16 cellular contexts compared by ENCODE assay signal in the genomic region with DNA sequence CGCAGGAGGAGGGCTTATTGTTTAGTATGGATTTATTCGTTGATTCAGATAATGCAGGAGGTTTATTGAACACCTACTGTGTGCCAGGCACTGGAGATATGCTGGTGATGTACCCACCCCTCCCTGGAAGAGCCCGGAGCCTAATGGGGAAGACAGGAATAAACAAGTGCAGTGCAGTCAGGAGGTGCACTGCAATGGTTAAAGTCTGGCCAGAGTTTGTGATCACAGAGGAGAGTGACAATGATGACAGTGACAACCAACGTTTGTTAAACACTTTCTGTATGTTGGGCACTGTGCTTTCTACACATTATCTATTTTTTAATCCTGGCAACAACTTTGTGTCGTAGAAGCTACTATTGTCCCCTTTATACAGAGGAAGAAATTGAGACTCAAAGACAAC.
A peak's percentile ranks its signal among the peaks of the same experiment; 100 is the strongest.
DNase-seq lines count a peak whose midpoint lies in the region; ATAC-seq and TF ChIP-seq lines count a peak whose summit lies in the region.
"Had no signal": no experiment of that assay in that cellular context is flagged by ENCODE, and none has a peak within 500 bp of the region (broad histone marks: within the 10 kb centered on the region; RNA-seq: fewer than 3 reads in every experiment).

No MANE protein-coding gene starts in this region.

- H3K36me3 ChIP-seq in heart left ventricle: peaks cover 0 to 7% (median 0%) of the 10 kb centered on the region in 9 donors
- no peaks in the 10 kb centered on the region for H3K36me3 ChIP-seq in right atrium auricular region
- H3K36me3 ChIP-seq in uterus: no peaks in the 10 kb centered on the region

- H3K4me1 ChIP-seq in heart left ventricle: peaks cover 0 to 18% (median 6%) of the 10 kb centered on the region in 12 donors
- peaks cover 0 to 21% of the 10 kb centered on the region in 2 donors for H3K4me1 ChIP-seq in right atrium auricular region
- no peaks in the 10 kb centered on the region for H3K4me1 ChIP-seq in uterus
- H3K4me1 ChIP-seq: A549, Caco-2 had no signal

- DNase-seq in activated CD4-positive, alpha-beta T cell treated with anti-CD3 and anti-CD28 coated beads, Interleukin-2, amount 10 ng/mL, durations not matched to agents 24 days and 14 days: peak; percentile 17
- DNase-seq in activated CD4-positive, alpha-beta T cell treated with anti-CD3 and anti-CD28 coated beads for 1 hour: no peak
- DNase-seq in heart left ventricle (no peak), right atrium auricular region (ENCODE audit: low spot score) (no peak), uterus (no peak)
- no peak for DNase-seq in activated effector memory CD4-positive, alpha-beta T cell treated with Interleukin-2 at 50 U/mL for 16 hours
- DNase-seq: AML-193; Caco-2; CD4-positive, alpha-beta T cell; HCEC 1CT had no signal

- no peak for TF ChIP-seq CTCF in heart left ventricle (IDR thresholded peaks at IDR 0.05)
- no peak for TF ChIP-seq CTCF in right atrium auricular region (IDR thresholded peaks at IDR 0.05)
- TF ChIP-seq CTCF in uterus (IDR thresholded peaks at IDR 0.05): no peak

- H3K9me3 Mint-ChIP-seq in activated CD4-positive, alpha-beta T cell treated with anti-CD3 and anti-CD28 coated beads, Interleukin-2, amount 10 ng/mL, durations not matched to agents 24 days and 14 days: no peaks in the 10 kb centered on the region
- H3K9me3 Mint-ChIP-seq: CD4-positive, alpha-beta T cell; GM23338 had no signal

- H3K27me3 ChIP-seq in heart left ventricle (no peaks in the 10 kb centered on the region), right atrium auricular region (no peaks in the 10 kb centered on the region), uterus (no peaks in the 10 kb centered on the region)

- H3K27me3 Mint-ChIP-seq in activated CD4-positive, alpha-beta T cell treated with anti-CD3 and anti-CD28 coated beads, Interleukin-2, amount 10 ng/mL, durations not matched to agents 24 days and 14 days: no peaks in the 10 kb centered on the region

- intact Hi-C loops in activated CD4-positive, alpha-beta T cell treated with anti-CD3 and anti-CD28 coated beads, Interleukin-2, amount 10 ng/mL, durations not matched to agents 24 days and 14 days (cut with micrococcal nuclease): no loop called here
- intact Hi-C loops in heart left ventricle (cut with DNase I) (loop anchor here in 2 of 10 donors (5.0 kb wide), 2 partner anchors 38 to 68 kb away; partner anchors contain the start of gene THSD4 (in 1 of the 2)), uterus (cut with DNase I; ENCODE audit: low total_unique reads) (no loop called here)

- WGBS in heart left ventricle, 4 donors: 48 to 54% (median 52%) methylated on average over 5 of the region's 5 CpGs

- H3K9me3 ChIP-seq in heart left ventricle (no peaks in the 10 kb centered on the region), right atrium auricular region (no peaks in the 10 kb centered on the region), uterus (no peaks in the 10 kb centered on the region)
- H3K9me3 ChIP-seq: A549, Caco-2 had no signal

- H3K4me3 ChIP-seq in heart left ventricle (no peak overlapping the region), right atrium auricular region (no peak overlapping the region), uterus (no peak overlapping the region)
- H3K4me3 ChIP-seq: A549, GM23338 had no signal

- no peaks in the 10 kb centered on the region for H3K36me3 Mint-ChIP-seq in activated CD4-positive, alpha-beta T cell treated with anti-CD3 and anti-CD28 coated beads, Interleukin-2, amount 10 ng/mL, durations not matched to agents 24 days and 14 days (ENCODE audit: low read depth)

- no peaks in the 10 kb centered on the region for H3K4me1 Mint-ChIP-seq in activated CD4-positive, alpha-beta T cell treated with anti-CD3 and anti-CD28 coated beads, Interleukin-2, amount 10 ng/mL, durations not matched to agents 24 days and 14 days

- H3K27ac ChIP-seq in heart left ventricle: peak overlapping the region; percentile 35 to 90 (median 66)
- peak overlapping the region; percentile 69 to 84 for H3K27ac ChIP-seq in right atrium auricular region
- H3K27ac ChIP-seq in uterus: peak overlapping the region; percentile 23 to 50
- H3K27ac ChIP-seq: 22Rv1, A549, C4-2B had no signal

- H3K4me3 Mint-ChIP-seq in activated CD4-positive, alpha-beta T cell treated with anti-CD3 and anti-CD28 coated beads, Interleukin-2, amount 10 ng/mL, durations not matched to agents 24 days and 14 days: no peak overlapping the region
- H3K4me3 Mint-ChIP-seq: CD4-positive, alpha-beta T cell; GM23338 had no signal

- ATAC-seq in heart left ventricle (peak in 3 of 4 donors; percentile 38 to 50 (median 40)), GM21367 (IDR thresholded peaks at IDR 0.05; ENCODE audit: unreplicated experiment) (no peak), GM19463 (IDR thresholded peaks at IDR 0.05; ENCODE audit: unreplicated experiment) (no peak)
- ATAC-seq: A549, GM23338 had no signal

- no peak overlapping the region for H3K27ac Mint-ChIP-seq in activated CD4-positive, alpha-beta T cell treated with anti-CD3 and anti-CD28 coated beads, Interleukin-2, amount 10 ng/mL, durations not matched to agents 24 days and 14 days
- H3K27ac Mint-ChIP-seq: CD4-positive, alpha-beta T cell; GM23338 had no signal

- no peak for TF ChIP-seq POLR2A in heart left ventricle (IDR thresholded peaks at IDR 0.05)
- TF ChIP-seq POLR2A in uterus (IDR thresholded peaks at IDR 0.05): no peak

Comparison
In these comparisons a context has a peak if more than half of its experiments do, and no peak if none do; other contexts are left out.
1. ATAC-seq: peak in heart left ventricle (3 of 4); none in GM21367 (single experiment) and GM19463 (single experiment).
2. Peak in every context shown above with its lines, with median percentiles within 50 percentile points of each other: H3K27ac ChIP-seq.